In the genomic region with DNA sequence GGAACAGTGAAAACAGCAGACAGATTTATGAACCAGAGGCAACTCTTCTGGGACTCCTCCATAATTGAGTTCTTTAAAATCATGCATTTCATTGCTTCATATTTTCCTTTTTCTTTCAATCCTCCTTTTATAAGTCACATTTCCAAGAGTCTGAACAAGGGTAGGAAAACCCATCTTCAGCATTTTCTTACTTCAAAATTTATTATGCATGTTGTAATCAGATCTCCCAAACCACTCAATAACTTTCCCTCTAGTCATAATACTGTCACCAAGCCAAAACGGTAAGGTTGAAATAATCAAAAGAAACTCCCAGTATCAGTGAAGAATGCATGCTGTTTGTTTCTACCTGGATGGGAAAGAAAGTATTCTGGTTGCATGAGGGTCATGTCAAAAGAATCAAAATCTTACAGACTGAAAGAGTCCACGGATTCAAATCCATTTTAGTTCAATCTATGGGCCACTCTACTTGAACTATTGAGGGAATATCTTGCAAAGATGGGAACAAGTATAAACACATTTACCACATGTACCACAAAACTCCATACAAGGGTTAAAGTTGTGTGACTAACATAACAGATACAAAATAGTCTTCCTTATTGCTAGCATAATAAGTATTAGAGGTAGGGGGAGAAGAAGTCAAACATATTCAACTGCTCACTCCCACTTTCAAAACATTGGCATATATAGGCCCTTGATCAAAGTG, we compare ENCODE assay signal across 22 cellular contexts.
DNase-seq lines count a peak whose midpoint lies in the region; TF ChIP-seq lines count a peak whose summit lies in the region.
"Had no signal": no experiment of that assay in that cellular context is flagged by ENCODE, and none has a peak within 500 bp of the region (broad histone marks: within the 10 kb centered on the region; RNA-seq: fewer than 3 reads in every experiment).

No MANE protein-coding gene starts in this region.

- H3K4me2 ChIP-seq in BLaER1 treated with 17β-estradiol and CSF1 and Interleukin-3, amounts not matched to agents 10 nM and 100 nM: peak overlapping the region in 6 of 11 experiments; percentile 31 to 82 (median 58); a peak in 9 of 22 replicates
- H3K4me2 ChIP-seq in mammary epithelial cell (ENCODE audit: insufficient read depth, low read depth, low read length): no peak overlapping the region

- in situ Hi-C loops in mammary epithelial cell (cut with MboI; ENCODE audit: low sequenced_read_pairs in 2 of 2): no loop called here

- TF ChIP-seq CTCF in mammary epithelial cell (conservative IDR thresholded peaks at IDR 0.05 in 1 of 2, IDR thresholded peaks at IDR 0.05 in 1 of 2; ENCODE audit: extremely low read depth in 1 of 2, insufficient read depth in 1 of 2, low read depth in 1 of 2, low read length in 2 of 2): no peak

- dilution Hi-C loops in mammary epithelial cell (cut with HindIII; ENCODE audit: low sequenced_read_pairs): no loop called here

- DNase-seq in NCI-H69 (lab: John Stamatoyannopoulos, UW) (peak; percentile 82), mammary epithelial cell (peak; percentile 18), left kidney (ENCODE audit: low read depth, low spot score) (peak; percentile 83), mesenteric fat pad (ENCODE audit: low spot score) (no peak), SJCRH30 (no peak), activated gamma-delta T cell (lab: John Stamatoyannopoulos, UW) (no peak)
- no peak for DNase-seq in stimulated activated CD4-positive, alpha-beta T cell treated with anti-CD3 and anti-CD28 coated beads, Interleukin-2, amount 100 ng/mL, for 48 hours
- DNase-seq: ACHN; activated CD4-positive, alpha-beta T cell treated with anti-CD3 and anti-CD28 coated beads for 48 hours; Calu3; effector CD8-positive, alpha-beta T cell; natural killer cell; NCI-H1436; NCI-H748 treated with DMSO at 0.1 percent for 48 hours; OCI-M1; right lobe of liver; SHP77 treated with DMSO at 0.1 percent for 48 hours; substantia nigra had no signal

- no peak overlapping the region for H3K9ac ChIP-seq in BLaER1 treated with 17β-estradiol and CSF1 and Interleukin-3, amounts not matched to agents 10 nM and 100 nM
- H3K9ac ChIP-seq in mammary epithelial cell (ENCODE audit: insufficient read depth, low read length): no peak overlapping the region
- H3K9ac ChIP-seq: parathyroid adenoma had no signal

- H4K20me1 ChIP-seq in BLaER1 treated with 17β-estradiol and CSF1 and Interleukin-3, amounts not matched to agents 10 nM and 100 nM: no peaks in the 10 kb centered on the region
- no peaks in the 10 kb centered on the region for H4K20me1 ChIP-seq in mammary epithelial cell (ENCODE audit: insufficient read depth, low read length)

- BruUV-seq in mammary epithelial cell (replicated peaks; lab: Mats Ljungman, UMichigan): no TSS peak

- no peaks in the 10 kb centered on the region for H3K27me3 ChIP-seq in BLaER1 treated with 17β-estradiol and CSF1 and Interleukin-3, amounts not matched to agents 10 nM and 100 nM
- H3K27me3 ChIP-seq in mammary epithelial cell (ENCODE audit: insufficient read depth, low read length) (peaks cover 4% of the 10 kb centered on the region), SJCRH30 (0 out of 2 replicates have a peak, but pooled peaks cover 3% of the 10 kb centered on the region)
- H3K27me3 ChIP-seq: ascending aorta, right lobe of liver had no signal

- peaks cover 0 to 47% (median 15%) of the 10 kb centered on the region in 10 experiments; a peak in 11 of 20 replicates for H3K4me1 ChIP-seq in BLaER1 treated with 17β-estradiol and CSF1 and Interleukin-3, amounts not matched to agents 10 nM and 100 nM
- no peaks in the 10 kb centered on the region for H3K4me1 ChIP-seq in mammary epithelial cell (ENCODE audit: insufficient read depth, low read length)
- H3K4me1 ChIP-seq in SJCRH30: no peaks in the 10 kb centered on the region
- H3K4me1 ChIP-seq: ascending aorta, parathyroid adenoma, right lobe of liver had no signal

- intact Hi-C loops in mammary epithelial cell (cut with micrococcal nuclease): no loop called here

- peak overlapping the region in 1 of 11 experiments; percentile 62; a peak in 2 of 22 replicates for H3K27ac ChIP-seq in BLaER1 treated with 17β-estradiol and CSF1 and Interleukin-3, amounts not matched to agents 10 nM and 100 nM
- no peak overlapping the region for H3K27ac ChIP-seq in mammary epithelial cell (ENCODE audit: insufficient read depth, low read depth, low read length)
- no peak overlapping the region for H3K27ac ChIP-seq in SJCRH30
- H3K27ac ChIP-seq: ascending aorta, C4-2B, parathyroid adenoma, right lobe of liver had no signal

- no peaks in the 10 kb centered on the region for H3K79me2 ChIP-seq in mammary epithelial cell (ENCODE audit: insufficient read depth, low read length)
- H3K79me2 ChIP-seq: parathyroid adenoma had no signal

- CTCF ChIA-PET in mammary epithelial cell (lab: Charles Lee; ENCODE audit: low non-redundant PET): no interaction called here

- 32% methylated on average over 2 of the region's 2 CpGs for WGBS in mammary epithelial cell (ENCODE audit: low coverage, missing lambda C conversion rate)

- no peaks in the 10 kb centered on the region for H3K36me3 ChIP-seq in BLaER1 treated with 17β-estradiol and CSF1 and Interleukin-3, amounts not matched to agents 10 nM and 100 nM
- H3K36me3 ChIP-seq in mammary epithelial cell (ENCODE audit: insufficient read depth, low read length): no peaks in the 10 kb centered on the region
- no peaks in the 10 kb centered on the region for H3K36me3 ChIP-seq in SJCRH30
- H3K36me3 ChIP-seq: ascending aorta, right lobe of liver had no signal

- H3K9me3 ChIP-seq in BLaER1 treated with 17β-estradiol and CSF1 and Interleukin-3, amounts not matched to agents 10 nM and 100 nM (replicated peaks in 1 of 11): no peaks in the 10 kb centered on the region
- H3K9me3 ChIP-seq in mammary epithelial cell (replicated peaks; ENCODE audit: insufficient read depth, low read length) (no peaks in the 10 kb centered on the region), SJCRH30 (replicated peaks) (no peaks in the 10 kb centered on the region)
- H3K9me3 ChIP-seq: ascending aorta, right lobe of liver had no signal

- no peak overlapping the region for H3K4me3 ChIP-seq in BLaER1 treated with 17β-estradiol and CSF1 and Interleukin-3, amounts not matched to agents 10 nM and 100 nM
- no peak overlapping the region for H3K4me3 ChIP-seq in mammary epithelial cell (replicated peaks in 1 of 3; ENCODE audit: insufficient read depth in 1 of 3, low read depth in 2 of 3, low read length in 3 of 3)
- no peak overlapping the region for H3K4me3 ChIP-seq in SJCRH30
- H3K4me3 ChIP-seq: ascending aorta, right lobe of liver had no signal

- H2AFZ ChIP-seq in mammary epithelial cell (ENCODE audit: low read depth, low read length): no peak overlapping the region
- H2AFZ ChIP-seq: parathyroid adenoma had no signal

Comparison
In these comparisons a context has a peak if more than half of its experiments do, and no peak if none do; other contexts are left out.
1. DNase-seq: peak in NCI-H69 (single experiment), mammary epithelial cell (single experiment) and left kidney (single experiment); none in mesenteric fat pad (single experiment), SJCRH30 (0 of 2), activated gamma-delta T cell (single experiment) and stimulated activated CD4-positive, alpha-beta T cell treated with anti-CD3 and anti-CD28 coated beads, Interleukin-2, amount 100 ng/mL, for 48 hours (0 of 2).